Comparison of ENCODE assay signal across 17 cellular contexts in genomic region chr1:9733160-9733789, GRCh38.
DNase-seq lines count a peak whose midpoint lies in the region; ATAC-seq and TF ChIP-seq lines count a peak whose summit lies in the region.
"Had no signal": no experiment of that assay in that cellular context is flagged by ENCODE, and none has a peak within 500 bp of the region (broad histone marks: within the 10 kb centered on the region; RNA-seq: fewer than 3 reads in every experiment).

No MANE protein-coding gene starts in this region.

- peaks cover 10% of the 10 kb centered on the region; the same call in 1 of the 2 replicates for H3F3A ChIP-seq in DOHH2 (ENCODE audit: control insufficient read depth, insufficient read depth)

- no peak for ATAC-seq in activated CD8-positive, alpha-beta T cell treated with anti-CD3 and anti-CD28 coated beads, Interleukin-2, amount 10 ng/mL, durations not matched to agents 7 days and 5 days
- ATAC-seq in natural killer cell, result no peak

- no peaks in the 10 kb centered on the region for H4K20me1 ChIP-seq in DOHH2 (ENCODE audit: control insufficient read depth, insufficient read depth, low read depth, low read length)

- H3K36me3 Mint-ChIP-seq in activated naive CD4-positive, alpha-beta T cell treated with anti-CD3 and anti-CD28 coated beads, Interleukin-2, amount 10 ng/mL, durations not matched to agents 7 days and 5 days, result peaks cover 82% of the 10 kb centered on the region
- H3K36me3 Mint-ChIP-seq in activated CD8-positive, alpha-beta T cell treated with anti-CD3 and anti-CD28 coated beads, Interleukin-2, amount 10 ng/mL, durations not matched to agents 7 days and 5 days (ENCODE audit: low read depth), result peaks cover 77% of the 10 kb centered on the region
- H3K36me3 Mint-ChIP-seq in natural killer cell, result no peaks in the 10 kb centered on the region
- H3K36me3 Mint-ChIP-seq in endodermal cell (ENCODE audit: low read depth), result peaks cover 88% of the 10 kb centered on the region

- H3K9me3 Mint-ChIP-seq in activated naive CD4-positive, alpha-beta T cell treated with anti-CD3 and anti-CD28 coated beads, Interleukin-2, amount 10 ng/mL, durations not matched to agents 7 days and 5 days, result no peaks in the 10 kb centered on the region
- no peaks in the 10 kb centered on the region for H3K9me3 Mint-ChIP-seq in activated CD8-positive, alpha-beta T cell treated with anti-CD3 and anti-CD28 coated beads, Interleukin-2, amount 10 ng/mL, durations not matched to agents 7 days and 5 days (ENCODE audit: insufficient read depth)
- no peaks in the 10 kb centered on the region for H3K9me3 Mint-ChIP-seq in natural killer cell
- H3K9me3 Mint-ChIP-seq in endodermal cell, result peaks cover 8% of the 10 kb centered on the region

- no peak overlapping the region for H3K4me3 Mint-ChIP-seq in activated naive CD4-positive, alpha-beta T cell treated with anti-CD3 and anti-CD28 coated beads, Interleukin-2, amount 10 ng/mL, durations not matched to agents 7 days and 5 days
- no peak overlapping the region for H3K4me3 Mint-ChIP-seq in activated CD8-positive, alpha-beta T cell treated with anti-CD3 and anti-CD28 coated beads, Interleukin-2, amount 10 ng/mL, durations not matched to agents 7 days and 5 days
- peak overlapping the region; percentile 42 for H3K4me3 Mint-ChIP-seq in natural killer cell
- no peak overlapping the region for H3K4me3 Mint-ChIP-seq in endodermal cell

- no peaks in the 10 kb centered on the region for H3K27me3 ChIP-seq in DOHH2 (ENCODE audit: control insufficient read depth, low read length)
- no peaks in the 10 kb centered on the region for H3K27me3 ChIP-seq in endodermal cell (ENCODE audit: control insufficient read depth, insufficient read depth, low read length, poor library complexity, severe bottlenecking)
- H3K27me3 ChIP-seq: vagina had no signal

- 93 to 95% methylated on average over 8 to 14 of the region's 14 CpGs for WGBS in endodermal cell (ENCODE audit: insufficient coverage in 1 of 2, insufficient read length in 1 of 2), 2 experiments

- no peaks in the 10 kb centered on the region for H3K9me3 ChIP-seq in DOHH2 (ENCODE audit: control insufficient read depth, insufficient read depth, low read length)
- no peaks in the 10 kb centered on the region for H3K9me3 ChIP-seq in endodermal cell (ENCODE audit: control insufficient read depth, low read length)
- H3K9me3 ChIP-seq: Caco-2, vagina had no signal

- no peak overlapping the region for H3K4me2 ChIP-seq in DOHH2 (ENCODE audit: low read length)

- H3K27ac ChIP-seq in DOHH2 (ENCODE audit: low read depth, low read length) (0 out of 2 replicates have a peak overlapping the region, but pooled peaks have one; percentile 24), endodermal cell (ENCODE audit: low read depth, low read length) (no peak overlapping the region)
- H3K27ac ChIP-seq: vagina had no signal

- peak; percentile 22 for DNase-seq in activated naive CD4-positive, alpha-beta T cell treated with anti-CD3 and anti-CD28 coated beads, Interleukin-2, amount 10 ng/mL, durations not matched to agents 7 days and 5 days
- no peak for DNase-seq in activated naive CD4-positive, alpha-beta T cell (lab: John Stamatoyannopoulos, UW)
- DNase-seq in activated CD8-positive, alpha-beta T cell treated with anti-CD3 and anti-CD28 coated beads, Interleukin-2, amount 10 ng/mL, durations not matched to agents 7 days and 5 days, result no peak
- DNase-seq in natural killer cell (no peak), NCI-H1105 treated with DMSO at 0.1 percent for 48 hours (lab: John Stamatoyannopoulos, UW) (no peak), endodermal cell (no peak)
- DNase-seq in stimulated activated CD4-positive, alpha-beta T cell treated with anti-CD3 and anti-CD28 coated beads, Interleukin-2, amount 100 ng/mL, for 48 hours, result no peak
- DNase-seq: Caco-2; glutamatergic neuron; NCI-H1092; NCI-H2107; NCI-H524 treated with DMSO at 0.1 percent for 48 hours; SHP77; stimulated activated CD4-positive, alpha-beta T cell treated with anti-CD3 and anti-CD28 coated beads, Interleukin-1b, Interleukin-23, amount 100 ng/mL, for 48 hours; substantia nigra had no signal

- H3K9me2 ChIP-seq in DOHH2 (replicated peaks; ENCODE audit: control insufficient read depth, low read length), result no peaks in the 10 kb centered on the region

- H3K27ac Mint-ChIP-seq in activated naive CD4-positive, alpha-beta T cell treated with anti-CD3 and anti-CD28 coated beads, Interleukin-2, amount 10 ng/mL, durations not matched to agents 7 days and 5 days, result peak overlapping the region; percentile 88
- peak overlapping the region; percentile 69 for H3K27ac Mint-ChIP-seq in activated CD8-positive, alpha-beta T cell treated with anti-CD3 and anti-CD28 coated beads, Interleukin-2, amount 10 ng/mL, durations not matched to agents 7 days and 5 days
- H3K27ac Mint-ChIP-seq in natural killer cell, result peak overlapping the region; percentile 78 to 82
- no peak overlapping the region for H3K27ac Mint-ChIP-seq in endodermal cell

- H3K4me1 Mint-ChIP-seq in activated naive CD4-positive, alpha-beta T cell treated with anti-CD3 and anti-CD28 coated beads, Interleukin-2, amount 10 ng/mL, durations not matched to agents 7 days and 5 days, result peaks cover 66% of the 10 kb centered on the region
- H3K4me1 Mint-ChIP-seq in activated CD8-positive, alpha-beta T cell treated with anti-CD3 and anti-CD28 coated beads, Interleukin-2, amount 10 ng/mL, durations not matched to agents 7 days and 5 days (ENCODE audit: low read depth), result peaks cover 86% of the 10 kb centered on the region
- H3K4me1 Mint-ChIP-seq in natural killer cell, result peaks cover 38 to 40% of the 10 kb centered on the region in 2 donors
- H3K4me1 Mint-ChIP-seq in endodermal cell, result no peaks in the 10 kb centered on the region

- CTCF ChIA-PET in activated naive CD4-positive, alpha-beta T cell treated with anti-CD3 and anti-CD28 coated beads, Interleukin-2, amount 10 ng/mL, durations not matched to agents 7 days and 5 days (lab: Charles Lee), result no interaction called here
- CTCF ChIA-PET in activated CD8-positive, alpha-beta T cell treated with anti-CD3 and anti-CD28 coated beads, Interleukin-2, amount 10 ng/mL, durations not matched to agents 7 days and 5 days (lab: Charles Lee), result interaction anchor here (2.8 kb wide), 1 partner anchor 117 kb away, joined by 7 read pairs; no protein-coding TSS in a partner anchor

- POLR2A ChIA-PET in activated CD8-positive, alpha-beta T cell treated with anti-CD3 and anti-CD28 coated beads, Interleukin-2, amount 10 ng/mL, durations not matched to agents 7 days and 5 days (lab: Charles Lee), result interaction anchor here (1.2 kb wide), 1 partner anchor 12 kb away, joined by 4 read pairs; no protein-coding TSS in a partner anchor

- intact Hi-C loops in natural killer cell (cut with micrococcal nuclease), result no loop called here

- no peak overlapping the region for H3K9ac ChIP-seq in endodermal cell (ENCODE audit: extremely low read depth, low read length, poor library complexity, severe bottlenecking)

- H3K79me2 ChIP-seq in DOHH2 (ENCODE audit: control insufficient read depth, low read length), result no peaks in the 10 kb centered on the region

- H3K4me1 ChIP-seq in DOHH2 (ENCODE audit: control insufficient read depth, low read length), result peaks cover 18% of the 10 kb centered on the region
- H3K4me1 ChIP-seq in endodermal cell (ENCODE audit: control insufficient read depth, insufficient read depth, low read length), result no peaks in the 10 kb centered on the region
- H3K4me1 ChIP-seq: Caco-2, vagina had no signal

- no peak overlapping the region for H3K4me3 ChIP-seq in DOHH2 (ENCODE audit: low read length)
- H3K4me3 ChIP-seq in endodermal cell (ENCODE audit: low read length), result no peak overlapping the region
- H3K4me3 ChIP-seq: vagina had no signal

- H3K36me3 ChIP-seq in DOHH2 (ENCODE audit: control insufficient read depth, low read length), result peaks cover 94% of the 10 kb centered on the region
- H3K36me3 ChIP-seq in endodermal cell (ENCODE audit: control insufficient read depth, insufficient read depth, low read length), result peaks cover 88% of the 10 kb centered on the region

- H3K27me3 Mint-ChIP-seq in activated naive CD4-positive, alpha-beta T cell treated with anti-CD3 and anti-CD28 coated beads, Interleukin-2, amount 10 ng/mL, durations not matched to agents 7 days and 5 days, result peaks cover 7% of the 10 kb centered on the region
- H3K27me3 Mint-ChIP-seq in activated CD8-positive, alpha-beta T cell treated with anti-CD3 and anti-CD28 coated beads, Interleukin-2, amount 10 ng/mL, durations not matched to agents 7 days and 5 days (ENCODE audit: low read depth), result no peaks in the 10 kb centered on the region
- H3K27me3 Mint-ChIP-seq in natural killer cell (ENCODE audit: low read depth in 2 of 2), result no peaks in the 10 kb centered on the region
- no peaks in the 10 kb centered on the region for H3K27me3 Mint-ChIP-seq in endodermal cell (ENCODE audit: insufficient read depth)

- TF ChIP-seq CTCF in DOHH2 (IDR thresholded peaks at IDR 0.05; ENCODE audit: low read depth, low read length, poor library complexity, severe bottlenecking) (no peak), natural killer cell (IDR thresholded peaks at IDR 0.05) (no peak), endodermal cell (conservative IDR thresholded peaks at IDR 0.05) (no peak)
